ENCODE assay signal across 8 cellular contexts in genomic region chr21:42746593-42747266, GRCh38.
DNase-seq lines count a peak whose midpoint lies in the region; ATAC-seq, FAIRE-seq and TF ChIP-seq lines count a peak whose summit lies in the region.

No MANE protein-coding gene starts in this region.

- H3K4me3 Mint-ChIP-seq in GM23338, result no peak overlapping the region
- H3K4me3 Mint-ChIP-seq in activated CD4-positive, alpha-beta memory T cell treated with anti-CD3 and anti-CD28 coated beads for 36 hours, result peak overlapping the region; percentile 31
- H3K4me3 Mint-ChIP-seq in endothelial cell (ENCODE audit: unreplicated experiment), result no peak overlapping the region

- no peak overlapping the region for H3K4me3 ChIP-seq in GM23338
- H3K4me3 ChIP-seq in small intestine (ENCODE audit: low read depth in 1 of 2, low read length in 2 of 2), result no peak overlapping the region

- H3K27me3 ChIP-seq in GM23338 (ENCODE audit: insufficient read depth) (no peaks in the 10 kb centered on the region), small intestine (ENCODE audit: control insufficient read depth in 2 of 2, insufficient read depth in 2 of 2, low read length in 2 of 2) (no peaks in the 10 kb centered on the region)

- H3K27ac ChIP-seq in GM23338 (ENCODE audit: low read depth) (peak overlapping the region; percentile 50; the same call in 1 of the 2 replicates), small intestine (ENCODE audit: low read depth in 1 of 2, low read length in 1 of 2) (peak overlapping the region; percentile 34 to 85), RWPE1 (no peak overlapping the region)

- H3K4me1 ChIP-seq in GM23338 (ENCODE audit: insufficient read depth), result no peaks in the 10 kb centered on the region
- H3K4me1 ChIP-seq in small intestine (ENCODE audit: control insufficient read depth in 2 of 2, insufficient read depth in 1 of 2, low read depth in 1 of 2, low read length in 1 of 2), result peaks cover 4 to 15% of the 10 kb centered on the region in 2 donors

- POLR2A ChIA-PET in activated CD4-positive, alpha-beta memory T cell treated with anti-CD3 and anti-CD28 coated beads for 36 hours (lab: Charles Lee), result no interaction called here
- POLR2A ChIA-PET in RWPE1 (lab: Yijun Ruan, JAX; ENCODE audit: low non-redundant PET), result no interaction called here

- H3K9me3 Mint-ChIP-seq in GM23338 (no peaks in the 10 kb centered on the region), endothelial cell (ENCODE audit: unreplicated experiment) (no peaks in the 10 kb centered on the region)
- no peaks in the 10 kb centered on the region for H3K9me3 Mint-ChIP-seq in activated CD4-positive, alpha-beta memory T cell treated with anti-CD3 and anti-CD28 coated beads for 36 hours

- H4K20me1 ChIP-seq in GM23338 (replicated peaks; ENCODE audit: insufficient read depth), result 0 out of 2 replicates have a peak, but pooled peaks cover 4% of the 10 kb centered on the region

- no peak for TF ChIP-seq CTCF in GM23338 (conservative IDR thresholded peaks at IDR 0.05; ENCODE audit: low read depth in 2 of 2)
- TF ChIP-seq CTCF in endothelial cell (IDR thresholded peaks at IDR 0.05; ENCODE audit: unreplicated experiment), result no peak
- TF ChIP-seq CTCF in RWPE1 (conservative IDR thresholded peaks at IDR 0.05; ENCODE audit: low read depth), result no peak

- H3K36me3 ChIP-seq in GM23338 (ENCODE audit: insufficient read depth) (no peaks in the 10 kb centered on the region), small intestine (ENCODE audit: control insufficient read depth in 2 of 2, insufficient read depth in 2 of 2, low read length in 2 of 2) (peaks cover 0 to 3% of the 10 kb centered on the region in 2 donors)

- CTCF ChIA-PET in activated CD4-positive, alpha-beta memory T cell treated with anti-CD3 and anti-CD28 coated beads for 36 hours (lab: Charles Lee), result interaction anchor here (0.6 to 1.3 kb wide), 4 partner anchors 13 to 154 kb away, joined by 3 to 4 read pairs (median 3); partner anchors contain the start of gene PDE9A
- CTCF ChIA-PET in RWPE1 (lab: Yijun Ruan, JAX), result interaction anchor here (0.6 kb wide), 3 partner anchors 27 to 189 kb away, joined by 3 to 5 read pairs (median 4); no protein-coding TSS in a partner anchor

- no peaks in the 10 kb centered on the region for H3K9me2 ChIP-seq in GM23338 (ENCODE audit: insufficient read depth)

- no peaks in the 10 kb centered on the region for H3K79me2 ChIP-seq in GM23338 (replicated peaks; ENCODE audit: insufficient read depth)

- no peaks in the 10 kb centered on the region for H3K9me3 ChIP-seq in small intestine (ENCODE audit: control insufficient read depth, low read depth)

- DNase-seq in GM23338 (ENCODE audit: low spot score), result no peak
- DNase-seq in activated CD4-positive, alpha-beta memory T cell treated with anti-CD3 and anti-CD28 coated beads for 36 hours, result peak; percentile 55
- DNase-seq in endothelial cell (ENCODE audit: low spot score), result no peak
- peak; percentile 18 for DNase-seq in small intestine
- no peak for DNase-seq in RWPE1 (ENCODE audit: low spot score)
- DNase-seq in middle frontal gyrus (ENCODE audit: extremely low spot score, low spot score), result no peak
- no peak for DNase-seq in cerebellar nuclear complex (lab: John Stamatoyannopoulos, UW)

- no peak overlapping the region for H3K4me2 ChIP-seq in GM23338

- no peak for FAIRE-seq in small intestine (lab: Jason Lieb, UNC)

- H3K27ac Mint-ChIP-seq in GM23338, result no peak overlapping the region
- peak overlapping the region; percentile 79 for H3K27ac Mint-ChIP-seq in activated CD4-positive, alpha-beta memory T cell treated with anti-CD3 and anti-CD28 coated beads for 36 hours
- peak overlapping the region; percentile 80 for H3K27ac Mint-ChIP-seq in endothelial cell (ENCODE audit: unreplicated experiment)

- H3K4me1 Mint-ChIP-seq in GM23338, result peaks cover 10% of the 10 kb centered on the region; the same call in 1 of the 3 replicates
- H3K4me1 Mint-ChIP-seq in activated CD4-positive, alpha-beta memory T cell treated with anti-CD3 and anti-CD28 coated beads for 36 hours (ENCODE audit: low read depth), result peaks cover 16% of the 10 kb centered on the region
- peaks cover 11% of the 10 kb centered on the region for H3K4me1 Mint-ChIP-seq in endothelial cell (ENCODE audit: unreplicated experiment)

- H3F3A ChIP-seq in GM23338 (replicated peaks; ENCODE audit: low read depth), result no peaks in the 10 kb centered on the region

- ATAC-seq in GM23338 (no peak), HG03045 (IDR thresholded peaks at IDR 0.05; ENCODE audit: unreplicated experiment) (no peak)

- H2AFZ ChIP-seq in GM23338, result no peak overlapping the region

- intact Hi-C loops in activated CD4-positive, alpha-beta memory T cell treated with anti-CD3 and anti-CD28 coated beads for 36 hours (cut with micrococcal nuclease), result no loop called here

- 73 to 91% (median 76%) methylated on average over 21 of the region's 21 CpGs for WGBS in small intestine, 3 donors

- peaks cover 15% of the 10 kb centered on the region; the same call in 2 of the 3 replicates for H3K36me3 Mint-ChIP-seq in GM23338 (ENCODE audit: low read depth)
- no peaks in the 10 kb centered on the region for H3K36me3 Mint-ChIP-seq in activated CD4-positive, alpha-beta memory T cell treated with anti-CD3 and anti-CD28 coated beads for 36 hours
- peaks cover 13% of the 10 kb centered on the region for H3K36me3 Mint-ChIP-seq in endothelial cell (ENCODE audit: low read depth, unreplicated experiment)

- H3K27me3 Mint-ChIP-seq in GM23338 (ENCODE audit: insufficient read depth, low read depth, poor library complexity), result peaks cover 10% of the 10 kb centered on the region
- no peaks in the 10 kb centered on the region for H3K27me3 Mint-ChIP-seq in activated CD4-positive, alpha-beta memory T cell treated with anti-CD3 and anti-CD28 coated beads for 36 hours
- H3K27me3 Mint-ChIP-seq in endothelial cell (ENCODE audit: unreplicated experiment), result no peaks in the 10 kb centered on the region

TF ChIP-seq in GM23338, 12 proteins besides CTCF, POLR2A, EP300 and RAD21 (continues in another document):
- no peak for TF ChIP-seq EZH2phosphoT487 (IDR thresholded peaks at IDR 0.05; ENCODE audit: unreplicated experiment)
- TF ChIP-seq, protein P1, sequence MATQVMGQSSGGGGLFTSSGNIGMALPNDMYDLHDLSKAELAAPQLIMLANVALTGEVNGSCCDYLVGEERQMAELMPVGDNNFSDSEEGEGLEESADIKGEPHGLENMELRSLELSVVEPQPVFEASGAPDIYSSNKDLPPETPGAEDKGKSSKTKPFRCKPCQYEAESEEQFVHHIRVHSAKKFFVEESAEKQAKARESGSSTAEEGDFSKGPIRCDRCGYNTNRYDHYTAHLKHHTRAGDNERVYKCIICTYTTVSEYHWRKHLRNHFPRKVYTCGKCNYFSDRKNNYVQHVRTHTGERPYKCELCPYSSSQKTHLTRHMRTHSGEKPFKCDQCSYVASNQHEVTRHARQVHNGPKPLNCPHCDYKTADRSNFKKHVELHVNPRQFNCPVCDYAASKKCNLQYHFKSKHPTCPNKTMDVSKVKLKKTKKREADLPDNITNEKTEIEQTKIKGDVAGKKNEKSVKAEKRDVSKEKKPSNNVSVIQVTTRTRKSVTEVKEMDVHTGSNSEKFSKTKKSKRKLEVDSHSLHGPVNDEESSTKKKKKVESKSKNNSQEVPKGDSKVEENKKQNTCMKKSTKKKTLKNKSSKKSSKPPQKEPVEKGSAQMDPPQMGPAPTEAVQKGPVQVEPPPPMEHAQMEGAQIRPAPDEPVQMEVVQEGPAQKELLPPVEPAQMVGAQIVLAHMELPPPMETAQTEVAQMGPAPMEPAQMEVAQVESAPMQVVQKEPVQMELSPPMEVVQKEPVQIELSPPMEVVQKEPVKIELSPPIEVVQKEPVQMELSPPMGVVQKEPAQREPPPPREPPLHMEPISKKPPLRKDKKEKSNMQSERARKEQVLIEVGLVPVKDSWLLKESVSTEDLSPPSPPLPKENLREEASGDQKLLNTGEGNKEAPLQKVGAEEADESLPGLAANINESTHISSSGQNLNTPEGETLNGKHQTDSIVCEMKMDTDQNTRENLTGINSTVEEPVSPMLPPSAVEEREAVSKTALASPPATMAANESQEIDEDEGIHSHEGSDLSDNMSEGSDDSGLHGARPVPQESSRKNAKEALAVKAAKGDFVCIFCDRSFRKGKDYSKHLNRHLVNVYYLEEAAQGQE (IDR thresholded peaks at IDR 0.05; ENCODE audit: unreplicated experiment), result no peak
- no peak for TF ChIP-seq CREB1 (CRISPR knock-in tag; IDR thresholded peaks at IDR 0.05; ENCODE audit: low read depth)
- no peak for TF ChIP-seq NANOG (IDR thresholded peaks at IDR 0.05; ENCODE audit: borderline replicate concordance)
- TF ChIP-seq ZNF114 (CRISPR knock-in tag; IDR thresholded peaks at IDR 0.05), result no peak
- TF ChIP-seq EZH2 (IDR thresholded peaks at IDR 0.05; ENCODE audit: low read depth, unreplicated experiment), result no peak

Comparison
In these comparisons a context has a peak if more than half of its experiments do, and no peak if none do; other contexts are left out.
1. DNase-seq: peak in activated CD4-positive, alpha-beta memory T cell treated with anti-CD3 and anti-CD28 coated beads for 36 hours (single experiment) and small intestine (single experiment); none in GM23338 (single experiment), endothelial cell (single experiment), RWPE1 (single experiment), middle frontal gyrus (single experiment) and cerebellar nuclear complex (0 of 2).